In genomic region chr1:86502125-86502646, GRCh38 we compare ENCODE assay signal across 9 cellular contexts. TPM values are rescaled to one million over a fixed set of nuclear protein-coding genes. Genes with fewer than 3 reads are reported as not detected.
DNase-seq lines count a peak whose midpoint lies in the region; ATAC-seq, FAIRE-seq and TF ChIP-seq lines count a peak whose summit lies in the region.
"Not testable (repeated sequence)": the region's sequence is repeated elsewhere in the genome, so short reads cannot be mapped to it uniquely, and the experiment has no call there.
"Had no signal": no experiment of that assay in that cellular context is flagged by ENCODE, and none has a peak within 500 bp of the region (broad histone marks: within the 10 kb centered on the region; RNA-seq: fewer than 3 reads in every experiment).

No MANE protein-coding gene starts in this region.

- 14 to 35% (median 25%) methylated on average over 16 of the region's 16 CpGs for WGBS in heart left ventricle, 4 donors
- WGBS in upper lobe of left lung, 2 donors = 58 to 59% methylated on average over 16 of the region's 16 CpGs

- H3K9ac ChIP-seq in neural progenitor cell = not testable (repeated sequence)

- not testable (repeated sequence) for H3K9me3 ChIP-seq in heart left ventricle; neural progenitor cell (ENCODE audit: low read depth); upper lobe of left lung

- H3K4me1 ChIP-seq in heart left ventricle = peaks cover 0 to 41% (median 17%) of the 10 kb centered on the region in 12 donors
- H3K4me1 ChIP-seq in neural progenitor cell = peaks cover 14% of the 10 kb centered on the region
- peaks cover 0 to 29% (median 6%) of the 10 kb centered on the region in 4 donors for H3K4me1 ChIP-seq in upper lobe of left lung

- H3K27ac ChIP-seq in heart left ventricle (peak overlapping the region; percentile 65 to 95 (median 88)), upper lobe of left lung (peak overlapping the region in 1 of 4 donors; percentile 19)
- H3K27ac ChIP-seq in neural progenitor cell = not testable (repeated sequence)

- H3K36me3 Mint-ChIP-seq in T-helper 2 cell treated with Interferon-gamma antibody and Interleukin-4, amounts not matched to agents 5 μg/mL and 100 μg/mL, for 36 hours (ENCODE audit: low read depth); neural progenitor cell: not testable (repeated sequence)

- TF ChIP-seq EP300 in upper lobe of left lung (IDR thresholded peaks at IDR 0.05) = not testable (repeated sequence)

- TF ChIP-seq CTCF in HFF-Myc (IDR thresholded peaks at IDR 0.05; ENCODE audit: low read depth, low read length, missing control alignments) (peak; percentile 29), heart left ventricle (IDR thresholded peaks at IDR 0.05) (peak; percentile 36 to 63 (median 50)), neural progenitor cell (IDR thresholded peaks at IDR 0.05) (peak; percentile 60), upper lobe of left lung (IDR thresholded peaks at IDR 0.05) (peak; percentile 19 to 53 (median 44))

- FAIRE-seq in GM12892 (lab: Jason Lieb, UNC) = peak; percentile 97

- H3K27me3 ChIP-seq in heart left ventricle, neural progenitor cell, upper lobe of left lung: not testable (repeated sequence)

- not testable (repeated sequence) for TF ChIP-seq POLR2A in GM12892 (IDR thresholded peaks at IDR 0.05; ENCODE audit: low read depth, low read length); heart left ventricle (IDR thresholded peaks at IDR 0.05); upper lobe of left lung (IDR thresholded peaks at IDR 0.05)

- intact Hi-C loops in heart left ventricle (cut with DNase I) = loop anchor here in 8 of 10 donors (2.0 to 10.0 kb wide), 9 partner anchors 105 to 243 kb away; partner anchors contain the start of genes SH3GLB1 (in 5 of the 8) and ODF2L (in 1 of the 8)

- not testable (repeated sequence) for H3K27ac Mint-ChIP-seq in T-helper 2 cell treated with Interferon-gamma antibody and Interleukin-4, amounts not matched to agents 5 μg/mL and 100 μg/mL, for 36 hours; neural progenitor cell

- peaks cover 25% of the 10 kb centered on the region for H3K27me3 Mint-ChIP-seq in T-helper 2 cell treated with Interferon-gamma antibody and Interleukin-4, amounts not matched to agents 5 μg/mL and 100 μg/mL, for 36 hours (ENCODE audit: low read depth)
- H3K27me3 Mint-ChIP-seq in neural progenitor cell (ENCODE audit: insufficient read depth, low read depth) = not testable (repeated sequence)

- peak in 3 of 4 donors; percentile 27 to 53 (median 46) for ATAC-seq in heart left ventricle
- peak; percentile 51 to 64 for ATAC-seq in upper lobe of left lung (ENCODE audit: low FRiP score in 2 of 2)

- H3K4me2 ChIP-seq in neural progenitor cell = peak overlapping the region; percentile 73

- DNase-seq in GM12892 (ENCODE audit: insufficient read length); HFF-Myc (ENCODE audit: extremely low read depth, low read depth): not testable (repeated sequence)
- DNase-seq in LoVo (ENCODE audit: low spot score) (peak; percentile 18), astrocyte of the hippocampus (ENCODE audit: low read depth, low spot score) (peak; percentile 20), heart left ventricle (peak in 3 of 5 donors; percentile 28 to 49 (median 39)), neural progenitor cell (ENCODE audit: low spot score) (peak; percentile 79), upper lobe of left lung (peak in 1 of 2 donors; percentile 75)
- DNase-seq in T-helper 2 cell treated with Interferon-gamma antibody and Interleukin-4, amounts not matched to agents 5 μg/mL and 100 μg/mL, for 36 hours (ENCODE audit: low spot score) = peak; percentile 15

- H3K4me3 Mint-ChIP-seq in T-helper 2 cell treated with Interferon-gamma antibody and Interleukin-4, amounts not matched to agents 5 μg/mL and 100 μg/mL, for 36 hours = peak overlapping the region; percentile 82
- H3K4me3 Mint-ChIP-seq in neural progenitor cell = not testable (repeated sequence)

- H2AFZ ChIP-seq in neural progenitor cell (replicated peaks) = peak overlapping the region; percentile 69

- H4K20me1 ChIP-seq in neural progenitor cell (ENCODE audit: low read depth) = not testable (repeated sequence)

- H3F3A ChIP-seq in neural progenitor cell (ENCODE audit: low read depth) = peaks cover 17% of the 10 kb centered on the region

- peaks cover 14% of the 10 kb centered on the region for H3K4me1 Mint-ChIP-seq in T-helper 2 cell treated with Interferon-gamma antibody and Interleukin-4, amounts not matched to agents 5 μg/mL and 100 μg/mL, for 36 hours (ENCODE audit: low read depth)
- H3K4me1 Mint-ChIP-seq in neural progenitor cell = peaks cover 26% of the 10 kb centered on the region

- H3K4me3 ChIP-seq in HFF-Myc (replicated peaks; ENCODE audit: low read depth, low read length) = not testable (repeated sequence)
- H3K4me3 ChIP-seq in heart left ventricle (peak overlapping the region in 11 of 12 donors; percentile 15 to 60 (median 47)), neural progenitor cell (peak overlapping the region; percentile 43), upper lobe of left lung (peak overlapping the region in 2 of 4 donors; percentile 25 to 46)

- not testable (repeated sequence) for H3K79me2 ChIP-seq in neural progenitor cell (ENCODE audit: low read depth)

- H3K9me3 Mint-ChIP-seq in T-helper 2 cell treated with Interferon-gamma antibody and Interleukin-4, amounts not matched to agents 5 μg/mL and 100 μg/mL, for 36 hours; neural progenitor cell: not testable (repeated sequence)

- H3K36me3 ChIP-seq in heart left ventricle, neural progenitor cell, upper lobe of left lung: not testable (repeated sequence)

RNA-seq across cellular contexts. Expression of gene CLCA1, which starts 33.5 kb away (rescaled TPM):
- polyA plus RNA-seq in GM12892 (2012; ENCODE audit: missing spikeins) = not detected
- total RNA-seq in heart left ventricle = under 1 TPM in 1 of 9 donors, not detected in 8; 0.07 TPM
- under 1 TPM in 1 of 2 donors, not detected in 1; 0.06 TPM for polyA plus RNA-seq in heart left ventricle
- total RNA-seq in neural progenitor cell (ENCODE audit: low replicate concordance) = not detected in 2 replicates
- under 1 TPM in 2 of 6 donors, not detected in 4; 0.11 to 0.27 TPM for total RNA-seq in upper lobe of left lung
- total RNA-seq: cardiac septum had no signal

RNA-seq across cellular contexts. Expression of gene CLCA4, which starts 44.7 kb away (rescaled TPM):
- not detected for polyA plus RNA-seq in GM12892 (2012; ENCODE audit: missing spikeins)
- under 1 TPM in 1 of 9 donors, not detected in 8; 0.51 TPM for total RNA-seq in heart left ventricle
- under 1 TPM in 1 of 2 donors, not detected in 1; 0.14 TPM for polyA plus RNA-seq in heart left ventricle
- total RNA-seq in neural progenitor cell (ENCODE audit: low replicate concordance) = not detected in 2 replicates
- total RNA-seq in upper lobe of left lung = 1 to 10 TPM in 1 of 6 donors, not detected in 5; 1.0 TPM
